In genomic region chr2:104840916-104841315, GRCh38 we compare ENCODE assay signal across 20 cellular contexts. TPM values are rescaled to one million over a fixed set of nuclear protein-coding genes. Genes with fewer than 3 reads are reported as not detected.
DNase-seq lines count a peak whose midpoint lies in the region; ATAC-seq and TF ChIP-seq lines count a peak whose summit lies in the region.
"Had no signal": no experiment of that assay in that cellular context is flagged by ENCODE, and none has a peak within 500 bp of the region (broad histone marks: within the 10 kb centered on the region; RNA-seq: fewer than 3 reads in every experiment).

No MANE protein-coding gene starts in this region.

- H3K4me1 ChIP-seq in neuron (ENCODE audit: insufficient read depth, low read length): peaks cover 49% of the 10 kb centered on the region
- H3K4me1 ChIP-seq in right cardiac atrium (ENCODE audit: control insufficient read depth, insufficient read depth, low read length): no peaks in the 10 kb centered on the region

- H3K27me3 ChIP-seq in dorsolateral prefrontal cortex: peaks cover 0 to 19% (median 0%) of the 10 kb centered on the region in 45 donors
- no peaks in the 10 kb centered on the region for H3K27me3 ChIP-seq in neuron (ENCODE audit: insufficient read depth, low read length)
- H3K27me3 ChIP-seq in right cardiac atrium (ENCODE audit: control insufficient read depth, insufficient read depth): no peaks in the 10 kb centered on the region

- H3K9me3 ChIP-seq in neuron (ENCODE audit: low read length) (no peaks in the 10 kb centered on the region), right cardiac atrium (ENCODE audit: control insufficient read depth, low read length) (no peaks in the 10 kb centered on the region)

- H3K4me3 ChIP-seq in dorsolateral prefrontal cortex (peak overlapping the region in 7 of 59 donors; percentile 0 to 82 (median 79)), neuron (ENCODE audit: low read length) (peak overlapping the region; percentile 75), right cardiac atrium (ENCODE audit: low read length) (no peak overlapping the region)
- H3K4me3 ChIP-seq: BLaER1 treated with 17β-estradiol and CSF1 and Interleukin-3, amounts not matched to agents 10 nM and 100 nM had no signal

- 86% methylated on average over 2 of the region's 2 CpGs for WGBS in right cardiac atrium

- no peak for TF ChIP-seq CTCF in dorsolateral prefrontal cortex (IDR thresholded peaks at IDR 0.05 in 54 of 56, conservative IDR thresholded peaks at IDR 0.05 in 2 of 56; ENCODE audit: low read depth in 1 of 56, partially characterized antibody in 56 of 56)

- intact Hi-C loops in dorsolateral prefrontal cortex (cut with DNase I): no loop called here
- intact Hi-C loops in right cardiac atrium (cut with DNase I): no loop called here

- H3K27ac ChIP-seq in dorsolateral prefrontal cortex (peak overlapping the region in 57 of 59 donors; percentile 43 to 100 (median 99)), right cardiac atrium (ENCODE audit: low read length) (no peak overlapping the region)
- H3K27ac ChIP-seq: BLaER1 treated with 17β-estradiol and CSF1 and Interleukin-3, amounts not matched to agents 10 nM and 100 nM; HL-60 had no signal

- no peak for ATAC-seq in right cardiac atrium
- ATAC-seq in GM19328 (IDR thresholded peaks at IDR 0.05; ENCODE audit: unreplicated experiment): no peak
- ATAC-seq: CD8-positive, alpha-beta T cell; HCT116 had no signal

- DNase-seq in astrocyte of the hippocampus (ENCODE audit: low read depth, low spot score): peak; percentile 30
- no peak for DNase-seq in dorsolateral prefrontal cortex
- DNase-seq in UCSD-AML1 (lab: John Stamatoyannopoulos, UW; ENCODE audit: unreplicated experiment): no peak
- no peak for DNase-seq in germinal center (ENCODE audit: low spot score)
- no peak for DNase-seq in right cardiac atrium
- DNase-seq: 8988T; Calu3; CD8-positive, alpha-beta T cell; DMS79 treated with DMSO at 0.1 percent for 48 hours; GF-D8; GOT3; H7; HFFc6 had no signal

- H2AFZ ChIP-seq in neuron (ENCODE audit: low read depth, low read length): no peak overlapping the region

- peaks cover under 1% of the 10 kb centered on the region for H3K36me3 ChIP-seq in neuron (ENCODE audit: insufficient read depth, low read length)
- H3K36me3 ChIP-seq: BLaER1 treated with 17β-estradiol and CSF1 and Interleukin-3, amounts not matched to agents 10 nM and 100 nM had no signal

RNA-seq across cellular contexts. Expression of gene POU3F3, which starts 13.0 kb away (rescaled TPM):
- total RNA-seq in dorsolateral prefrontal cortex (100 to 1,000 TPM in 4 of 120 experiments, 10 to 100 TPM in 116; 43.0 to 120 (median 66.2) TPM), right cardiac atrium (1 to 10 TPM in 1 of 4 donors, under 1 TPM in 3; 0.06 to 1.1 (median 0.68) TPM)
- 0.07 TPM for polyA plus RNA-seq in right cardiac atrium
- total RNA-seq: A673; Calu3; CD8-positive, alpha-beta T cell; H7; HFFc6; HT1080 had no signal

Comparison
In these comparisons a context has a peak if more than half of its experiments do, and no peak if none do; other contexts are left out.
1. RNA of gene POU3F3, which starts 13.0 kb away (total RNA-seq): 43.0 to 120 TPM in dorsolateral prefrontal cortex; 0.06 to 1.1 TPM in right cardiac atrium; every median in the first group is over 10 times any median in the second.